In genomic region chr12:41368006-41368405, GRCh38 we compare ENCODE assay signal across 12 cellular contexts.
DNase-seq lines count a peak whose midpoint lies in the region; ATAC-seq and TF ChIP-seq lines count a peak whose summit lies in the region.
"Had no signal": no experiment of that assay in that cellular context is flagged by ENCODE, and none has a peak within 500 bp of the region (broad histone marks: within the 10 kb centered on the region; RNA-seq: fewer than 3 reads in every experiment).

No MANE protein-coding gene starts in this region.

- H3K4me1 Mint-ChIP-seq in osteocyte (ENCODE audit: unreplicated experiment), result no peaks in the 10 kb centered on the region
- no peaks in the 10 kb centered on the region for H3K4me1 Mint-ChIP-seq in activated T-cell treated with anti-CD3 and anti-CD28 coated beads, Interleukin-2, amount 50 U/mL, for 24 hours (ENCODE audit: low read depth)
- H3K4me1 Mint-ChIP-seq: activated naive CD8-positive, alpha-beta T cell treated with anti-CD3 and anti-CD28 coated beads, Interleukin-2, amount 50 U/mL, for 24 hours had no signal

- TF ChIP-seq CTCF in HL-60 (IDR thresholded peaks at IDR 0.05; ENCODE audit: insufficient read depth, low read length) (peak; percentile 22), VCaP (conservative IDR thresholded peaks at IDR 0.05) (peak; percentile 47), osteocyte (IDR thresholded peaks at IDR 0.05) (no peak)

- DNase-seq in EL, result peak; percentile 10
- DNase-seq in HL-60 (ENCODE audit: low read depth in 1 of 2, low spot score in 1 of 2), result no peak
- peak; percentile 14 for DNase-seq in iPS-NIHi7 (ENCODE audit: extremely low spot score)
- DNase-seq in osteocyte (ENCODE audit: extremely low spot score, unreplicated experiment), result no peak
- DNase-seq in 8988T, result no peak
- DNase-seq in activated T-cell treated with anti-CD3 and anti-CD28 coated beads, Interleukin-2, amount 50 U/mL, for 24 hours, result no peak
- DNase-seq: activated naive CD8-positive, alpha-beta T cell treated with anti-CD3 and anti-CD28 coated beads, Interleukin-2, amount 50 U/mL, for 24 hours; NCI-H1105 had no signal

- H3K27ac ChIP-seq in HL-60 (replicated peaks), result no peak overlapping the region
- H3K27ac ChIP-seq in VCaP, result no peak overlapping the region

- H3K9me3 Mint-ChIP-seq in osteocyte (ENCODE audit: unreplicated experiment), result peaks cover 12% of the 10 kb centered on the region
- H3K9me3 Mint-ChIP-seq in activated T-cell treated with anti-CD3 and anti-CD28 coated beads, Interleukin-2, amount 50 U/mL, for 24 hours, result no peaks in the 10 kb centered on the region

- H3K4me3 ChIP-seq in HL-60 (replicated peaks; ENCODE audit: insufficient read depth, low read length), result no peak overlapping the region
- H3K4me3 ChIP-seq: lung had no signal

- H3K27ac Mint-ChIP-seq in osteocyte (ENCODE audit: unreplicated experiment), result no peak overlapping the region
- H3K27ac Mint-ChIP-seq in activated T-cell treated with anti-CD3 and anti-CD28 coated beads, Interleukin-2, amount 50 U/mL, for 24 hours, result no peak overlapping the region
- H3K27ac Mint-ChIP-seq: activated naive CD8-positive, alpha-beta T cell treated with anti-CD3 and anti-CD28 coated beads, Interleukin-2, amount 50 U/mL, for 24 hours had no signal

- no peak overlapping the region for H3K4me3 Mint-ChIP-seq in osteocyte (ENCODE audit: unreplicated experiment)
- H3K4me3 Mint-ChIP-seq in activated T-cell treated with anti-CD3 and anti-CD28 coated beads, Interleukin-2, amount 50 U/mL, for 24 hours, result no peak overlapping the region
- H3K4me3 Mint-ChIP-seq: activated naive CD8-positive, alpha-beta T cell treated with anti-CD3 and anti-CD28 coated beads, Interleukin-2, amount 50 U/mL, for 24 hours had no signal

- no peaks in the 10 kb centered on the region for H3K27me3 ChIP-seq in HL-60 (ENCODE audit: insufficient read depth, poor library complexity, severe bottlenecking)

- no peaks in the 10 kb centered on the region for H3K27me3 Mint-ChIP-seq in osteocyte (ENCODE audit: unreplicated experiment)
- H3K27me3 Mint-ChIP-seq in activated T-cell treated with anti-CD3 and anti-CD28 coated beads, Interleukin-2, amount 50 U/mL, for 24 hours, result no peaks in the 10 kb centered on the region
- H3K27me3 Mint-ChIP-seq: activated naive CD8-positive, alpha-beta T cell treated with anti-CD3 and anti-CD28 coated beads, Interleukin-2, amount 50 U/mL, for 24 hours had no signal

- no peak for ATAC-seq in GM18511 (IDR thresholded peaks at IDR 0.05; ENCODE audit: unreplicated experiment)
- ATAC-seq: activated naive CD8-positive, alpha-beta T cell treated with anti-CD3 and anti-CD28 coated beads, Interleukin-2, amount 50 U/mL, for 24 hours; sciatic nerve had no signal

- H3K36me3 Mint-ChIP-seq in osteocyte (ENCODE audit: unreplicated experiment), result no peaks in the 10 kb centered on the region
- H3K36me3 Mint-ChIP-seq in activated T-cell treated with anti-CD3 and anti-CD28 coated beads, Interleukin-2, amount 50 U/mL, for 24 hours (ENCODE audit: low read depth), result no peaks in the 10 kb centered on the region

Comparison
In these comparisons a context has a peak if more than half of its experiments do, and no peak if none do; other contexts are left out.
1. DNase-seq: peak in EL (single experiment) and iPS-NIHi7 (single experiment); none in HL-60 (0 of 2), osteocyte (single experiment), 8988T (single experiment) and activated T-cell treated with anti-CD3 and anti-CD28 coated beads, Interleukin-2, amount 50 U/mL, for 24 hours (single experiment).